8 cellular contexts compared by ENCODE assay signal in genomic region chr11:33774356-33775063, GRCh38. TPM values are rescaled to one million over a fixed set of nuclear protein-coding genes. Genes with fewer than 3 reads are reported as not detected.
DNase-seq lines count a peak whose midpoint lies in the region; ATAC-seq and TF ChIP-seq lines count a peak whose summit lies in the region.

TSS of gene FBXO3 (minus strand) at chr11:33774520. CDS start at chr11:33774497, 23 bp downstream.

- peaks cover 0 to 50% of the 10 kb centered on the region in 2 donors for H3K4me1 ChIP-seq in right atrium auricular region
- H3K4me1 ChIP-seq in psoas muscle: peaks cover 28% of the 10 kb centered on the region
- no peaks in the 10 kb centered on the region for H3K4me1 ChIP-seq in urinary bladder (ENCODE audit: insufficient read depth)

- H3K4me3 ChIP-seq in right atrium auricular region: peak within 1 kb of the TSS; percentile 71 to 93
- H3K4me3 ChIP-seq in psoas muscle: peak within 1 kb of the TSS; percentile 97
- peak within 1 kb of the TSS; percentile 86 for H3K4me3 ChIP-seq in urinary bladder (ENCODE audit: low read depth, low read length)

- peak within 1 kb of the TSS; percentile 92 for H3K27ac ChIP-seq in angular gyrus (ENCODE audit: low read depth, low read length)
- peak within 1 kb of the TSS; percentile 88 to 89 for H3K27ac ChIP-seq in right atrium auricular region
- H3K27ac ChIP-seq in psoas muscle: peak within 1 kb of the TSS; percentile 92
- H3K27ac ChIP-seq in urinary bladder (ENCODE audit: low read depth): peak within 1 kb of the TSS; percentile 68

- intact Hi-C loops in T-helper 2 cell treated with Interferon-gamma antibody and Interleukin-4, amounts not matched to agents 100 ng/mL and 5 ng/mL, for 36 hours (cut with micrococcal nuclease): loop anchor here (1.0 to 2.0 kb wide), 5 partner anchors 74 to 1142 kb away; partner anchors contain the start of genes APIP, C11orf91, CAT and CSTF3
- intact Hi-C loops in psoas muscle (cut with DNase I): no loop called here

- peak; percentile 58 for TF ChIP-seq POLR2A in GM15510 (IDR thresholded peaks at IDR 0.05; ENCODE audit: borderline replicate concordance, extremely low read depth, insufficient read length)

- ATAC-seq in HG02938 (IDR thresholded peaks at IDR 0.05; ENCODE audit: unreplicated experiment): peak; percentile 66
- peak; percentile 91 to 96 (median 94) for ATAC-seq in psoas muscle

- TF ChIP-seq CTCF in right atrium auricular region (IDR thresholded peaks at IDR 0.05) (no peak), psoas muscle (IDR thresholded peaks at IDR 0.05) (no peak)

- H3K27me3 ChIP-seq in right atrium auricular region: no peaks in the 10 kb centered on the region
- no peaks in the 10 kb centered on the region for H3K27me3 ChIP-seq in psoas muscle (ENCODE audit: insufficient read depth in 3 of 3, low read length in 2 of 3)

- DNase-seq in NCI-H187 (lab: John Stamatoyannopoulos, UW) (peak; percentile 57 to 88), right atrium auricular region (ENCODE audit: low spot score) (peak; percentile 84), psoas muscle (peak; percentile 85 to 89)

- no peaks in the 10 kb centered on the region for H3K36me3 ChIP-seq in right atrium auricular region
- H3K36me3 ChIP-seq in psoas muscle (ENCODE audit: insufficient read depth in 1 of 2, low read depth in 1 of 2): peaks cover 0 to 12% of the 10 kb centered on the region in 2 donors
- H3K36me3 ChIP-seq in urinary bladder (ENCODE audit: insufficient read depth): no peaks in the 10 kb centered on the region

- no peaks in the 10 kb centered on the region for H3K9me3 ChIP-seq in right atrium auricular region
- H3K9me3 ChIP-seq in psoas muscle: no peaks in the 10 kb centered on the region

- WGBS in psoas muscle, 3 donors: 0 to 2% (median 1%) methylated on average over 38 to 49 of the region's 49 CpGs
- WGBS in urinary bladder: under 1% methylated on average over 49 of the region's 49 CpGs

RNA-seq across cellular contexts. Expression of gene FBXO3, which starts in this region (rescaled TPM):
- total RNA-seq in T-helper 2 cell treated with Interferon-gamma antibody and Interleukin-4, amounts not matched to agents 100 ng/mL and 5 ng/mL, for 36 hours: 21.6 and 22.9 TPM in 2 replicates
- total RNA-seq in right atrium auricular region: 10 to 100 TPM; 30.7 to 47.9 TPM
- 10 to 100 TPM; 35.7 to 52.6 (median 40.9) TPM for total RNA-seq in psoas muscle
- 10 to 100 TPM; 13.4 to 37.6 (median 22.1) TPM for polyA plus RNA-seq in psoas muscle
- total RNA-seq in urinary bladder: 64.8 TPM
- 39.7 TPM for polyA plus RNA-seq in urinary bladder

Comparison
In these comparisons a context has a peak if more than half of its experiments do, and no peak if none do; other contexts are left out.
1. Peak in every context shown above with its lines: DNase-seq, ATAC-seq, H3K4me3 ChIP-seq and H3K27ac ChIP-seq.